Comparison of ENCODE assay signal across 7 cellular contexts in genomic region chr12:34121360-34121759, GRCh38.
"Had no signal": no experiment of that assay in that cellular context is flagged by ENCODE, and none has a peak within 500 bp of the region (broad histone marks: within the 10 kb centered on the region; RNA-seq: fewer than 3 reads in every experiment).

No MANE protein-coding gene starts in this region.

- H3K4me3 ChIP-seq: K562 had no signal

- ATAC-seq: HepG2, K562 had no signal

- H3K27ac ChIP-seq: HL-60, KMS-11 had no signal

- H3K4me2 ChIP-seq: KMS-11 had no signal

- DNase-seq: IMR-90, KBM-7, KG1 had no signal

- H3K9ac ChIP-seq: KMS-11 had no signal
